ENCODE assay signal across 11 cellular contexts in genomic region chr1:96923753-96924152, GRCh38.
"Had no signal": no experiment of that assay in that cellular context is flagged by ENCODE, and none has a peak within 500 bp of the region (broad histone marks: within the 10 kb centered on the region; RNA-seq: fewer than 3 reads in every experiment).

No MANE protein-coding gene starts in this region.

- H3K36me3 ChIP-seq: HAP-1 had no signal

- DNase-seq: GM23248, GOT3, H7, H9, HCEC 1CT, HFFc6 had no signal

- H2AFZ ChIP-seq: GM23248, GM23338 had no signal

- H3K27ac ChIP-seq: GM23248 had no signal

- H3K9ac ChIP-seq: GM23248 had no signal

- H3K4me3 ChIP-seq: GM23248, GM23338, HAP-1 had no signal

- ATAC-seq: GM23338, HCT116 had no signal

- FAIRE-seq: H1, H54 had no signal

- H3K4me1 ChIP-seq: HAP-1 had no signal

- H3K4me2 ChIP-seq: GM23338 had no signal

- H3K9me3 ChIP-seq: HAP-1 had no signal
